In the genomic region with DNA sequence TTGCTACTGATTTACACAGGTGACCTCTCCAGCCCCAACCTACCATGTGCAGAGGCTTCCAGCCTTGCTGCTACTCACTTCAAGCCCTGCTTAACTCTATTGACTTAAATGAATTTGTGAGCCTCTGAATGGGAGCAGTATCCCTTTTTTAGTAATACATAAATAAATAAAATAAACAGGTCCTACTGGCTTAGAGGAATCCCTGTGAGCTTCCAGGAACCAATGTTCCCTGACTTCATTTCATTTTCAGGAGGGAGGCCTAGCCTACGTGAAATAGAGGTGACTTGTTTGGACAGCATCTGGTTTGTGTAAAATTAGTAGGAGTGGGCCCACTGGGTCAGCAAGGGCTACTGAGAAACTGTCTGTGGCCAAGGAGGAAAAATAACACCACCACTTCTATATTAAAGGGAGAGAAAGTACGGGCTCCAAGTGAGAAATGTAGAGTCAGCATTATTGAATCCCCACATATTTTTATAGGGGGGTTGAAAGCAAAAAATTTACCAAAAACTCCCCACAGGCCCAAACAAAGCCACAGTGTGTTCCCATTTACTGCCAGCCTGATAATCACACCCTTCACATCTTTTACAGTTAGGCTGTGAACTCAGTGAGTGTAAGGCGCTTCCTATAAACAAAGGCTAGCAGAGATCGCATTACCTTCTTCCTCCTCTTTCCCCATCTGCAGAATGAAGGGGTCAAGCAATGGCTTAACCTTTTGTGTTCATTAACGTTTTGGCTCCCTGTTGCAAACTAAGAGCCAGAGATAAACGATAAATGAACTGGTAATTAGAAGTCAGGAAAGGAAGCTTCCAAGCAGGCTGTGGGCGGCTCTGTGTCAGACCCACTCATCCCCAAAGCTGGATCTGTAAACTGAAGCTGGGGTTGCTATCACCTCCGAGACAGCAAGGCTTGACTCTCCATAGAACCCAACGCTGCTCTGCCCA, we compare ENCODE assay signal across 1 cellular context.
TF ChIP-seq lines count a peak whose summit lies in the region.

No MANE protein-coding gene starts in this region.

TF ChIP-seq in HEK293, 187 proteins besides CTCF, POLR2A, EP300 and RAD21 (continued from another document):
- TF ChIP-seq, protein P1, sequence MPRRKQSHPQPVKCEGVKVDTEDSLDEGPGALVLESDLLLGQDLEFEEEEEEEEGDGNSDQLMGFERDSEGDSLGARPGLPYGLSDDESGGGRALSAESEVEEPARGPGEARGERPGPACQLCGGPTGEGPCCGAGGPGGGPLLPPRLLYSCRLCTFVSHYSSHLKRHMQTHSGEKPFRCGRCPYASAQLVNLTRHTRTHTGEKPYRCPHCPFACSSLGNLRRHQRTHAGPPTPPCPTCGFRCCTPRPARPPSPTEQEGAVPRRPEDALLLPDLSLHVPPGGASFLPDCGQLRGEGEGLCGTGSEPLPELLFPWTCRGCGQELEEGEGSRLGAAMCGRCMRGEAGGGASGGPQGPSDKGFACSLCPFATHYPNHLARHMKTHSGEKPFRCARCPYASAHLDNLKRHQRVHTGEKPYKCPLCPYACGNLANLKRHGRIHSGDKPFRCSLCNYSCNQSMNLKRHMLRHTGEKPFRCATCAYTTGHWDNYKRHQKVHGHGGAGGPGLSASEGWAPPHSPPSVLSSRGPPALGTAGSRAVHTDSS (tag by site-specific recombination; IDR thresholded peaks at IDR 0.05), result peak; percentile 47; the same call in 1 of the 2 replicates
